8 cellular contexts compared by ENCODE assay signal in the genomic region with DNA sequence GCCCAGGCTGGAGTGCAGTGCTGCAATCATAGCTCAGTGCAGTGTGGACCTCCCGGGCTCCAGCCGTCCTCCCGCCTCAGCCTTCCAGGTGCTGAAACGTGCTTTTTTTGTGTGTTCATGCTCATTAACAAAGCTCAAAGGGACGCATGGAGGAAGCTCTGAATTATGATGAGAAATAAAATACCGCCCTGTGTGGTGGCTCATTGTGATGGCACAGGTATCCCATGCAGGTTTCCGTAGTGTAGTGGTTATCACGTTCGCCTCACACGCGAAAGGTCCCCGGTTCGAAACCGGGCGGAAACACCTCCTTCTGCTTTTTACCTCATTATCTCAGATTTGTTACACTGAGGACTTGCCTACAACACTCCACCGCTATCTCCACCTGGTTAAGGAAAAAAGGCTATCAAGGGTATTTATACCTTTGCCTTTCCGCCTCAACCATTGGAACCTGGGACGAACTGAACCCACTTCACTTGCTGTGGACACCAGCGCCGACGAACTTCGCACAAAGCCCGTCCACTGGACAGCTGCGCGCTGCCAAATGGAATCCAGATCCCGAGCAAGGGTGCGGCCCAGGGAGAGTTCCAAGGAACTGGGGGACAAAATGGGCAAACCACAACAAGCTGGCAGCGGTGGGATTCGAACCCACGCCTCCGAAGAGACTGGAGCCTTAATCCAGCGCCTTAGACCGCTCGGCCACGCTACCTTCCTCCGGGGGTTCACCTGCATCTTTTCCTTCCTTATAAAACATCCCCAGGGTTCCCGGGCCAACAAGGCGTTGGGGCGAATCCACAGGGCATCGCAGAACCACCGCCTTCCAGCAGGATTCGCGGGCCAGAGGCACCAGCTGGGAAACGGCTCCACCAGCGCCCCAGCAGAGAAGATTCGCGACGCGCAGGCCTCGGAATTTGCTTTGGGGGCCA. TPM values are rescaled to one million over a fixed set of nuclear protein-coding genes. Genes with fewer than 3 reads are reported as not detected.
DNase-seq lines count a peak whose midpoint lies in the region; ATAC-seq and TF ChIP-seq lines count a peak whose summit lies in the region.

No MANE protein-coding gene starts in this region.

- H3K9ac ChIP-seq in iPS-18a (ENCODE audit: low read length) = no peak overlapping the region

- intact Hi-C loops in left ventricle myocardium inferior (cut with micrococcal nuclease) = no loop called here
- intact Hi-C loops in Right ventricle myocardium inferior (cut with DNase I) = no loop called here

- H3K27ac ChIP-seq in left ventricle myocardium inferior (replicated peaks) = peak overlapping the region; percentile 79
- no peak overlapping the region for H3K27ac ChIP-seq in iPS-18a (ENCODE audit: low read length)

- peak overlapping the region; percentile 36 for H3K4me3 ChIP-seq in left ventricle myocardium inferior
- H3K4me3 ChIP-seq in iPS-18a (ENCODE audit: low read length) = peak overlapping the region; percentile 66

- no peak for ATAC-seq in Right ventricle myocardium inferior
- ATAC-seq in stimulated activated naive CD8-positive, alpha-beta T cell treated with anti-CD3 and anti-CD28 coated beads, Interleukin-15, Interleukin-2, amounts not matched to agents 100 U/mL and 50 U/mL, for 24 hours = peak; percentile 79

- H3K36me3 ChIP-seq in left ventricle myocardium inferior (no peaks in the 10 kb centered on the region), iPS-18a (ENCODE audit: control insufficient read depth, low read depth, low read length) (no peaks in the 10 kb centered on the region)

- DNase-seq in left ventricle myocardium inferior (no peak), Right ventricle myocardium inferior (ENCODE audit: missing footprints) (no peak), HT1080 (ENCODE audit: low read depth) (peak; percentile 98), activated T-cell treated with anti-CD3 and anti-CD28 coated beads for 1 hour (ENCODE audit: low read depth) (peak; percentile 33), NCI-H1694 (lab: John Stamatoyannopoulos, UW) (no peak), DMS53 (lab: John Stamatoyannopoulos, UW) (no peak)
- peak; percentile 75 for DNase-seq in stimulated activated naive CD8-positive, alpha-beta T cell treated with anti-CD3 and anti-CD28 coated beads, Interleukin-15, Interleukin-2, amounts not matched to agents 100 U/mL and 50 U/mL, for 24 hours

- TF ChIP-seq CTCF in left ventricle myocardium inferior (IDR thresholded peaks at IDR 0.05; ENCODE audit: borderline replicate concordance) = no peak

- H3K9me3 ChIP-seq in left ventricle myocardium inferior (replicated peaks) (no peaks in the 10 kb centered on the region), iPS-18a (ENCODE audit: control insufficient read depth, low read depth, low read length) (no peaks in the 10 kb centered on the region)

- peaks cover 15% of the 10 kb centered on the region for H3K4me1 ChIP-seq in left ventricle myocardium inferior
- H3K4me1 ChIP-seq in iPS-18a (ENCODE audit: control insufficient read depth, low read depth, low read length) = peaks cover 6% of the 10 kb centered on the region

- H3K27me3 ChIP-seq in left ventricle myocardium inferior (ENCODE audit: low read depth) = peaks cover 89% of the 10 kb centered on the region
- H3K27me3 ChIP-seq in iPS-18a (ENCODE audit: control insufficient read depth, insufficient read depth, low read length) = peaks cover 45% of the 10 kb centered on the region

RNA-seq across cellular contexts. Expression of a gene that starts 26.3 kb away (rescaled TPM):
- not detected for total RNA-seq in left ventricle myocardium inferior
- total RNA-seq in Right ventricle myocardium inferior = not detected
- not detected in 2 replicates for total RNA-seq in HT1080 (2014; rRNA removed; shearing (Covaris generic))
- polyA plus RNA-seq in HT1080 (2015; cell fraction: cytosol; rRNA removed) = not detected in 2 replicates
- polyA plus RNA-seq in HT1080 (2015; cell fraction: nucleus; rRNA removed) = not detected in 2 replicates

RNA-seq across cellular contexts. Expression of a gene that starts 31.3 kb away (rescaled TPM):
- total RNA-seq in left ventricle myocardium inferior = 6.4 TPM
- 14.4 TPM for total RNA-seq in Right ventricle myocardium inferior
- 12.6 and 15.4 TPM in 2 replicates for total RNA-seq in HT1080 (2014; rRNA removed; shearing (Covaris generic))
- 9.8 and 12.4 TPM in 2 replicates for polyA plus RNA-seq in HT1080 (2015; cell fraction: cytosol; rRNA removed)
- 7.8 and 9.8 TPM in 2 replicates for polyA plus RNA-seq in HT1080 (2015; cell fraction: nucleus; rRNA removed)

RNA-seq across cellular contexts. Expression of a gene that starts 42.7 kb away (rescaled TPM):
- not detected for total RNA-seq in left ventricle myocardium inferior
- not detected for total RNA-seq in Right ventricle myocardium inferior
- not detected in 2 replicates for total RNA-seq in HT1080 (2014; rRNA removed; shearing (Covaris generic))
- polyA plus RNA-seq in HT1080 (2015; cell fraction: cytosol; rRNA removed) = not detected in 2 replicates
- not detected in 2 replicates for polyA plus RNA-seq in HT1080 (2015; cell fraction: nucleus; rRNA removed)

RNA-seq across cellular contexts. Expression of a gene that starts 49.4 kb away (rescaled TPM):
- 26.4 TPM for total RNA-seq in left ventricle myocardium inferior
- 20.9 TPM for total RNA-seq in Right ventricle myocardium inferior
- 19.1 and 29.1 TPM in 2 replicates for total RNA-seq in HT1080 (2014; rRNA removed; shearing (Covaris generic))
- 16.6 and 18.4 TPM in 2 replicates for polyA plus RNA-seq in HT1080 (2015; cell fraction: cytosol; rRNA removed)
- 78.9 and 84.8 TPM in 2 replicates for polyA plus RNA-seq in HT1080 (2015; cell fraction: nucleus; rRNA removed)

Comparison
In these comparisons a context has a peak if more than half of its experiments do, and no peak if none do; other contexts are left out.
1. DNase-seq: peak in HT1080 (single experiment), activated T-cell treated with anti-CD3 and anti-CD28 coated beads for 1 hour (single experiment) and stimulated activated naive CD8-positive, alpha-beta T cell treated with anti-CD3 and anti-CD28 coated beads, Interleukin-15, Interleukin-2, amounts not matched to agents 100 U/mL and 50 U/mL, for 24 hours (single experiment); none in left ventricle myocardium inferior (single experiment), Right ventricle myocardium inferior (single experiment), NCI-H1694 (single experiment) and DMS53 (single experiment).